ENCODE assay signal across 8 cellular contexts in genomic region chr7:66921918-66922486, GRCh38. TPM values are rescaled to one million over a fixed set of nuclear protein-coding genes. Genes with fewer than 3 reads are reported as not detected.
DNase-seq lines count a peak whose midpoint lies in the region; ATAC-seq and TF ChIP-seq lines count a peak whose summit lies in the region.

No MANE protein-coding gene starts in this region.

- H3K4me2 ChIP-seq in Loucy (ENCODE audit: low read depth, low read length, poor library complexity, severe bottlenecking): peak overlapping the region; percentile 86

- H3K4me3 Mint-ChIP-seq in CD4-positive, CD25-positive, alpha-beta regulatory T cell: peak overlapping the region; percentile 98 to 99 (median 98)

- peak overlapping the region; percentile 42 for H2AFZ ChIP-seq in Loucy (ENCODE audit: low read length)

- no peak for TF ChIP-seq EP300 in sigmoid colon (IDR thresholded peaks at IDR 0.05)

- H3K27ac ChIP-seq in CD4-positive, CD25-positive, alpha-beta regulatory T cell (ENCODE audit: insufficient read depth, low read length, poor library complexity, severe bottlenecking): peak overlapping the region; percentile 82
- H3K27ac ChIP-seq in foreskin keratinocyte (peak overlapping the region; percentile 75), sigmoid colon (peak overlapping the region; percentile 77 to 90 (median 82))

- peaks cover 65% of the 10 kb centered on the region for H3K79me2 ChIP-seq in Loucy (ENCODE audit: insufficient read depth, low read length)

- H3K9ac ChIP-seq in Loucy (ENCODE audit: low read depth, low read length, poor library complexity, severe bottlenecking): peak overlapping the region; percentile 96

- TF ChIP-seq CTCF in Loucy (conservative IDR thresholded peaks at IDR 0.05; ENCODE audit: low read length): no peak
- TF ChIP-seq CTCF in foreskin keratinocyte (conservative IDR thresholded peaks at IDR 0.05): no peak
- TF ChIP-seq CTCF in sigmoid colon (IDR thresholded peaks at IDR 0.05): no peak

- no peaks in the 10 kb centered on the region for H3F3A ChIP-seq in Loucy (ENCODE audit: low read depth)

- no peaks in the 10 kb centered on the region for H3K27me3 ChIP-seq in CD4-positive, CD25-positive, alpha-beta regulatory T cell (ENCODE audit: control insufficient read depth, insufficient read depth, low read length)
- H3K27me3 ChIP-seq in Loucy (ENCODE audit: insufficient read depth, low read length, poor library complexity, severe bottlenecking) (no peaks in the 10 kb centered on the region), foreskin keratinocyte (no peaks in the 10 kb centered on the region), sigmoid colon (no peaks in the 10 kb centered on the region)

- peaks cover 13% of the 10 kb centered on the region for H3K27me3 Mint-ChIP-seq in CD4-positive, CD25-positive, alpha-beta regulatory T cell

- intact Hi-C loops in sigmoid colon (cut with DNase I): loop anchor here (5.0 kb wide), 2 partner anchors 70 to 80 kb away; no protein-coding TSS in a partner anchor

- peak; percentile 5 to 70 (median 39) for DNase-seq in CD4-positive, CD25-positive, alpha-beta regulatory T cell
- DNase-seq in activated T-cell treated with anti-CD3 and anti-CD28 coated beads, Interleukin-2, amount 50 U/mL, for 1 hour: peak; percentile 42
- DNase-seq in foreskin keratinocyte (peak; percentile 4 to 30), sigmoid colon (no peak), NCI-H345 treated with DMSO at 0.1 percent for 48 hours (lab: John Stamatoyannopoulos, UW; ENCODE audit: unreplicated experiment) (no peak), NCI-H187 (lab: John Stamatoyannopoulos, UW) (no peak)

- H3K27ac Mint-ChIP-seq in CD4-positive, CD25-positive, alpha-beta regulatory T cell: peak overlapping the region; percentile 93 to 99 (median 99)

- no peak for TF ChIP-seq POLR2A in sigmoid colon (IDR thresholded peaks at IDR 0.05)

- peak in 1 of 2 donors; percentile 22 for ATAC-seq in CD4-positive, CD25-positive, alpha-beta regulatory T cell (ENCODE audit: low read depth in 2 of 2)
- peak; percentile 40 for ATAC-seq in GM19351 (IDR thresholded peaks at IDR 0.05; ENCODE audit: unreplicated experiment)
- peak; percentile 24 for ATAC-seq in foreskin keratinocyte

- H3K9me2 ChIP-seq in Loucy (replicated peaks; ENCODE audit: low read depth, low read length): no peaks in the 10 kb centered on the region

- H3K4me1 Mint-ChIP-seq in CD4-positive, CD25-positive, alpha-beta regulatory T cell: peaks cover 14 to 56% (median 35%) of the 10 kb centered on the region in 4 donors

- peaks cover 7% of the 10 kb centered on the region for H3K36me3 Mint-ChIP-seq in CD4-positive, CD25-positive, alpha-beta regulatory T cell

- peaks cover 6% of the 10 kb centered on the region for H3K36me3 ChIP-seq in CD4-positive, CD25-positive, alpha-beta regulatory T cell (ENCODE audit: control insufficient read depth, insufficient read depth, low read length)
- no peaks in the 10 kb centered on the region for H3K36me3 ChIP-seq in Loucy (ENCODE audit: insufficient read depth, low read length)
- H3K36me3 ChIP-seq in sigmoid colon: peaks cover 0 to 13% (median 0%) of the 10 kb centered on the region in 4 donors

- H3K9me3 Mint-ChIP-seq in CD4-positive, CD25-positive, alpha-beta regulatory T cell: peaks cover 0 to 5% (median 0%) of the 10 kb centered on the region in 7 donors

- peak overlapping the region; percentile 97 for H3K4me3 ChIP-seq in CD4-positive, CD25-positive, alpha-beta regulatory T cell (ENCODE audit: low read depth, low read length)
- H3K4me3 ChIP-seq in Loucy (ENCODE audit: low read length, poor library complexity, severe bottlenecking): peak overlapping the region; percentile 99
- peak overlapping the region; percentile 73 to 99 (median 94) for H3K4me3 ChIP-seq in sigmoid colon

- WGBS in sigmoid colon, 2 donors: 2 to 6% methylated on average over 15 of the region's 15 CpGs

- peaks cover 38% of the 10 kb centered on the region for H4K20me1 ChIP-seq in Loucy (ENCODE audit: insufficient read depth, low read length, poor library complexity, severe bottlenecking)

- peaks cover 27% of the 10 kb centered on the region for H3K4me1 ChIP-seq in CD4-positive, CD25-positive, alpha-beta regulatory T cell (ENCODE audit: control insufficient read depth, insufficient read depth, low read length, poor library complexity, severe bottlenecking)
- peaks cover 32% of the 10 kb centered on the region for H3K4me1 ChIP-seq in Loucy (ENCODE audit: insufficient read depth, low read length, poor library complexity, severe bottlenecking)
- peaks cover 3% of the 10 kb centered on the region for H3K4me1 ChIP-seq in foreskin keratinocyte
- peaks cover 0 to 49% (median 32%) of the 10 kb centered on the region in 4 donors for H3K4me1 ChIP-seq in sigmoid colon

- H3K9me3 ChIP-seq in CD4-positive, CD25-positive, alpha-beta regulatory T cell (ENCODE audit: control insufficient read depth in 2 of 2, low read length in 2 of 2): no peaks in the 10 kb centered on the region
- H3K9me3 ChIP-seq in Loucy (ENCODE audit: insufficient read depth, low read depth, low read length) (no peaks in the 10 kb centered on the region), sigmoid colon (no peaks in the 10 kb centered on the region)

RNA-seq across cellular contexts. Expression of gene TMEM248, which starts 1.0 kb away (rescaled TPM):
- total RNA-seq in CD4-positive, CD25-positive, alpha-beta regulatory T cell: 87.3 TPM
- polyA plus RNA-seq in CD4-positive, CD25-positive, alpha-beta regulatory T cell: 100 to 1,000 TPM; 103 to 152 (median 116) TPM
- total RNA-seq in foreskin keratinocyte (57.4 TPM in 2 replicates), sigmoid colon (10 to 100 TPM; 66.2 to 93.8 (median 81.2) TPM)
- polyA plus RNA-seq in foreskin keratinocyte (35.3 and 37.0 TPM in 2 replicates), sigmoid colon (10 to 100 TPM; 19.7 to 51.0 (median 22.2) TPM)

Comparison
In these comparisons a context has a peak if more than half of its experiments do, and no peak if none do; other contexts are left out.
1. DNase-seq: peak in CD4-positive, CD25-positive, alpha-beta regulatory T cell (3 of 3), activated T-cell treated with anti-CD3 and anti-CD28 coated beads, Interleukin-2, amount 50 U/mL, for 1 hour (single experiment) and foreskin keratinocyte (2 of 2); none in sigmoid colon (single experiment), NCI-H345 treated with DMSO at 0.1 percent for 48 hours (single experiment) and NCI-H187 (0 of 2).
2. Peak in every context shown above with its lines, with median percentiles within 50 percentile points of each other: H3K27ac ChIP-seq and H3K4me3 ChIP-seq.